8 cellular contexts compared by ENCODE assay signal in the genomic region with DNA sequence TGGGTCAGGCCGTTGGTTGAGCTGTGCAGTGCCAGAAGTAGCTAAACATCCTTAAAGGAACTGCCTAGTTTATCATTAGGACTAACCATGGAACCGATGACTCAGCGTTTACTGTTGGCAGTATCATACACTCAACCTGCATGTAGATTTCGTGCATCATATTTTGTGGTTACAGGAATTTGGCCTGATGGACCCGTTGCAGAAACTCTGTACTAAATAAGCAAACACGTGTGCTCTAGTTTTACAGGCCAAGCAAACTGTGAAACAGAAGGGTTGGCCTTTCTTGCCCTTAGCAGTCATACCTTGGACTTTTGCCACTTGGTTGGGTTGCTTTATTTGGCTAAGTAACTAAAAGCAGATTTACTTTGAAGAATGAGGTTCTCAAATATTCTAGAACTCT. TPM values are rescaled to one million over a fixed set of nuclear protein-coding genes. Genes with fewer than 3 reads are reported as not detected.
A peak's percentile ranks its signal among the peaks of the same experiment; 100 is the strongest.
DNase-seq lines count a peak whose midpoint lies in the region; ATAC-seq, FAIRE-seq and TF ChIP-seq lines count a peak whose summit lies in the region.

No MANE protein-coding gene starts in this region.

- H3K27ac Mint-ChIP-seq in activated T-helper 2 cell treated with anti-CD3 and anti-CD28 coated beads, Interferon-gamma antibody, Interleukin-2, Interleukin-4, amounts not matched to agents 10 μg/mL and 5 μg/mL and 100 μg/mL, durations not matched to agents 14 hours and 24 hours and 36 hours: peak overlapping the region; percentile 7
- H3K27ac Mint-ChIP-seq in T-helper 17 cell: no peak overlapping the region

- no peak for DNase-seq in activated T-helper 2 cell treated with anti-CD3 and anti-CD28 coated beads, Interferon-gamma antibody, Interleukin-2, Interleukin-4, amounts not matched to agents 10 μg/mL and 5 μg/mL and 100 μg/mL, durations not matched to agents 14 hours and 24 hours and 36 hours (ENCODE audit: low spot score)
- no peak for DNase-seq in left ventricle myocardium superior
- peak; percentile 31 for DNase-seq in small intestine
- DNase-seq in T-helper 17 cell: no peak
- DNase-seq in D341Med (ENCODE audit: low spot score): no peak

- H3K9me3 ChIP-seq in HEK293 (ENCODE audit: control insufficient read depth, insufficient read depth, low read depth, low read length) (no peaks in the 10 kb centered on the region), small intestine (ENCODE audit: control insufficient read depth, low read depth) (no peaks in the 10 kb centered on the region), T-helper 17 cell (ENCODE audit: control insufficient read depth, low read length, poor library complexity, severe bottlenecking) (no peaks in the 10 kb centered on the region)

- H3K4me3 ChIP-seq in HEK293 (ENCODE audit: low read depth, low read length): no peak overlapping the region
- H3K4me3 ChIP-seq in small intestine (ENCODE audit: low read depth in 1 of 2, low read length in 2 of 2): no peak overlapping the region

- H3K4me1 ChIP-seq in HEK293 (ENCODE audit: control insufficient read depth, insufficient read depth, low read length) (peaks cover 6% of the 10 kb centered on the region), small intestine (ENCODE audit: control insufficient read depth in 2 of 2, insufficient read depth in 1 of 2, low read depth in 1 of 2, low read length in 1 of 2) (peaks cover 0 to 3% of the 10 kb centered on the region in 2 donors)

- ATAC-seq in left ventricle myocardium superior: peak; percentile 73
- ATAC-seq in HG02571 (IDR thresholded peaks at IDR 0.05; ENCODE audit: unreplicated experiment): no peak
- ATAC-seq in HG02623 (IDR thresholded peaks at IDR 0.05; ENCODE audit: unreplicated experiment): no peak
- no peak for ATAC-seq in T-helper 17 cell

- no peaks in the 10 kb centered on the region for H3K9me3 Mint-ChIP-seq in activated T-helper 2 cell treated with anti-CD3 and anti-CD28 coated beads, Interferon-gamma antibody, Interleukin-2, Interleukin-4, amounts not matched to agents 10 μg/mL and 5 μg/mL and 100 μg/mL, durations not matched to agents 14 hours and 24 hours and 36 hours

- intact Hi-C loops in activated T-helper 2 cell treated with anti-CD3 and anti-CD28 coated beads, Interferon-gamma antibody, Interleukin-2, Interleukin-4, amounts not matched to agents 10 μg/mL and 5 μg/mL and 100 μg/mL, durations not matched to agents 14 hours and 24 hours and 36 hours (cut with micrococcal nuclease): loop anchor here (10.0 kb wide), 1 partner anchor 245 kb away; no protein-coding TSS in a partner anchor
- intact Hi-C loops in left ventricle myocardium superior (cut with micrococcal nuclease): no loop called here

- H3K36me3 ChIP-seq in HEK293 (ENCODE audit: control insufficient read depth in 2 of 2, insufficient read depth in 1 of 2, low read length in 2 of 2) (peaks cover 6 to 23% of the 10 kb centered on the region in 2 experiments; a peak in 2 of 3 replicates), small intestine (ENCODE audit: control insufficient read depth in 2 of 2, insufficient read depth in 2 of 2, low read length in 2 of 2) (peaks cover 3 to 9% of the 10 kb centered on the region in 2 donors)

- peaks cover 55% of the 10 kb centered on the region for H3K36me3 Mint-ChIP-seq in activated T-helper 2 cell treated with anti-CD3 and anti-CD28 coated beads, Interferon-gamma antibody, Interleukin-2, Interleukin-4, amounts not matched to agents 10 μg/mL and 5 μg/mL and 100 μg/mL, durations not matched to agents 14 hours and 24 hours and 36 hours (ENCODE audit: low read depth)
- H3K36me3 Mint-ChIP-seq in T-helper 17 cell (ENCODE audit: low read depth): peaks cover 2% of the 10 kb centered on the region

- POLR2A ChIA-PET in HEK293 (lab: Yijun Ruan, JAX): no interaction called here

- CTCF ChIA-PET in HEK293 (lab: Yijun Ruan, JAX): interaction anchor here (0.5 to 1.6 kb wide), 3 partner anchors 21 to 227 kb away, joined by 3 to 6 read pairs (median 4); no protein-coding TSS in a partner anchor

- WGBS in small intestine, 3 donors: 39 to 53% (median 53%) methylated on average over 6 of the region's 6 CpGs

- peaks cover 27% of the 10 kb centered on the region for H3K4me1 Mint-ChIP-seq in activated T-helper 2 cell treated with anti-CD3 and anti-CD28 coated beads, Interferon-gamma antibody, Interleukin-2, Interleukin-4, amounts not matched to agents 10 μg/mL and 5 μg/mL and 100 μg/mL, durations not matched to agents 14 hours and 24 hours and 36 hours (ENCODE audit: low read depth)
- H3K4me1 Mint-ChIP-seq in T-helper 17 cell: peaks cover 9% of the 10 kb centered on the region

- H3K27me3 Mint-ChIP-seq in activated T-helper 2 cell treated with anti-CD3 and anti-CD28 coated beads, Interferon-gamma antibody, Interleukin-2, Interleukin-4, amounts not matched to agents 10 μg/mL and 5 μg/mL and 100 μg/mL, durations not matched to agents 14 hours and 24 hours and 36 hours (ENCODE audit: low read depth): no peaks in the 10 kb centered on the region
- H3K27me3 Mint-ChIP-seq in T-helper 17 cell: no peaks in the 10 kb centered on the region

- FAIRE-seq in small intestine (lab: Jason Lieb, UNC): no peak

- no peak overlapping the region for H3K4me3 Mint-ChIP-seq in activated T-helper 2 cell treated with anti-CD3 and anti-CD28 coated beads, Interferon-gamma antibody, Interleukin-2, Interleukin-4, amounts not matched to agents 10 μg/mL and 5 μg/mL and 100 μg/mL, durations not matched to agents 14 hours and 24 hours and 36 hours (ENCODE audit: low read depth)
- no peak overlapping the region for H3K4me3 Mint-ChIP-seq in T-helper 17 cell

- peak overlapping the region; percentile 20 for H3K27ac ChIP-seq in HEK293 (ENCODE audit: extremely low read depth, low read depth, low read length)
- H3K27ac ChIP-seq in small intestine (ENCODE audit: low read depth in 1 of 2, low read length in 1 of 2): peak overlapping the region in 1 of 2 donors; percentile 14

- H3K27me3 ChIP-seq in small intestine (ENCODE audit: control insufficient read depth in 2 of 2, insufficient read depth in 2 of 2, low read length in 2 of 2): no peaks in the 10 kb centered on the region

- TF ChIP-seq CTCF in HEK293 (tag by site-specific recombination; IDR thresholded peaks at IDR 0.05): no peak

TF ChIP-seq in HEK293, 187 proteins besides CTCF, POLR2A, EP300 and RAD21 (continues in another document):
- TF ChIP-seq, protein P1, sequence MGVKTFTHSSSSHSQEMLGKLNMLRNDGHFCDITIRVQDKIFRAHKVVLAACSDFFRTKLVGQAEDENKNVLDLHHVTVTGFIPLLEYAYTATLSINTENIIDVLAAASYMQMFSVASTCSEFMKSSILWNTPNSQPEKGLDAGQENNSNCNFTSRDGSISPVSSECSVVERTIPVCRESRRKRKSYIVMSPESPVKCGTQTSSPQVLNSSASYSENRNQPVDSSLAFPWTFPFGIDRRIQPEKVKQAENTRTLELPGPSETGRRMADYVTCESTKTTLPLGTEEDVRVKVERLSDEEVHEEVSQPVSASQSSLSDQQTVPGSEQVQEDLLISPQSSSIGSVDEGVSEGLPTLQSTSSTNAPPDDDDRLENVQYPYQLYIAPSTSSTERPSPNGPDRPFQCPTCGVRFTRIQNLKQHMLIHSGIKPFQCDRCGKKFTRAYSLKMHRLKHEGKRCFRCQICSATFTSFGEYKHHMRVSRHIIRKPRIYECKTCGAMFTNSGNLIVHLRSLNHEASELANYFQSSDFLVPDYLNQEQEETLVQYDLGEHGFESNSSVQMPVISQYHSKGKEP (tag by site-specific recombination; IDR thresholded peaks at IDR 0.05): peak; percentile 99
- TF ChIP-seq ZBTB17 (tag by site-specific recombination; IDR thresholded peaks at IDR 0.05) (peak; percentile 77; the same call in 1 of the 2 replicates), BCL11B (tag by site-specific recombination; IDR thresholded peaks at IDR 0.05; ENCODE audit: low read depth) (no peak), TCF7L2 (IDR thresholded peaks at IDR 0.05; ENCODE audit: borderline replicate concordance, low read depth, low read length) (no peak), ZNF223 (tag by site-specific recombination; IDR thresholded peaks at IDR 0.05) (no peak), REPIN1 (tag by site-specific recombination; IDR thresholded peaks at IDR 0.05; ENCODE audit: low read depth) (no peak), KLF1 (tag by site-specific recombination; IDR thresholded peaks at IDR 0.05) (no peak; the same call in 1 of the 2 replicates), KLF7 (tag by site-specific recombination; IDR thresholded peaks at IDR 0.05; ENCODE audit: borderline replicate concordance) (0 out of 2 replicates have a peak, but pooled peaks have one; percentile 39), ZNF239 (tag by site-specific recombination; IDR thresholded peaks at IDR 0.05) (0 out of 2 replicates have a peak, but pooled peaks have one; percentile 47), ZNF16 (tag by site-specific recombination; IDR thresholded peaks at IDR 0.05; ENCODE audit: low read depth) (no peak), ZNF514 (tag by site-specific recombination; IDR thresholded peaks at IDR 0.05) (no peak), ZNF24 (tag by site-specific recombination; IDR thresholded peaks at IDR 0.05) (peak; percentile 94), PRDM1 (tag by site-specific recombination; IDR thresholded peaks at IDR 0.05) (no peak), EGR2 (tag by site-specific recombination; IDR thresholded peaks at IDR 0.05; ENCODE audit: low read depth) (no peak), ZNF571 (tag by site-specific recombination; IDR thresholded peaks at IDR 0.05) (no peak), ZNF302 (tag by site-specific recombination; IDR thresholded peaks at IDR 0.05; ENCODE audit: low read depth) (no peak), ZFHX2 (tag by site-specific recombination; conservative IDR thresholded peaks at IDR 0.05) (no peak), ZNF221 (tag by site-specific recombination; IDR thresholded peaks at IDR 0.05; ENCODE audit: borderline replicate concordance) (no peak), ZNF426 (tag by site-specific recombination; IDR thresholded peaks at IDR 0.05) (no peak)

RNA-seq across cellular contexts. Expression of a gene that starts 35.6 kb away (rescaled TPM):
- 48.5 and 52.1 TPM in 2 replicates for total RNA-seq in activated T-helper 2 cell treated with anti-CD3 and anti-CD28 coated beads, Interferon-gamma antibody, Interleukin-2, Interleukin-4, amounts not matched to agents 10 μg/mL and 5 μg/mL and 100 μg/mL, durations not matched to agents 14 hours and 24 hours and 36 hours
- 254 TPM for total RNA-seq in left ventricle myocardium superior
- polyA plus RNA-seq in small intestine: 10 to 100 TPM; 11.9 to 35.4 (median 25.0) TPM
- 10 to 100 TPM; 81.7 to 86.0 TPM for total RNA-seq in T-helper 17 cell
